In the genomic region with DNA sequence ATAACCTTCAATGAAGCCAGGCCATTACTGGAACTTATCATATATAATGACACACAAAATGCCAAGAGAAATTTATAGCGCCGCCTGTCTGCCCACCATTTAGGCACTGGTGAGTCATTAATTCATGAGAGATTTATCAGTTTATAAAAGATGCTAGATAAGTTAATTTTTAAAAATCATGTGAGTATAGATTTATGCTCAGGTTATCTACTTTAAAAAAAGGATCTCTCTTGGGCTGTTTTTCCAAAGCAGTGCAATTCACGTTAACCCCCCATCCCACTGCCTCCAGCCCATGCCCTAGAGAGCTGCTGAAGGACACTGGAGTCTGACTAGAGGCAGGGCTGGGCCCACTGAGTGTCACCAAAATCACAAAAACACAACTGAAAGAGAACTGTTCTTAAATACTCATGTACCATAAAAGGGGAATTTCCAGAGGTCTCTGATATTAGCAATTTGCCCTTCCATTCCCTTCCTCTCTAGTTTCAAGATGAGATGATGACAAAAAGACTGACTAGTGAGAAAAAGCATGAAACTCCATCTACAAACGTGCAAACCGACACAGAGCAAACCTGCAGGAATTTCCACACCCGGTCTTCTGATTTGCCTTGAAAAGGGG, we compare ENCODE assay signal across 9 cellular contexts.
DNase-seq lines count a peak whose midpoint lies in the region; ATAC-seq, FAIRE-seq and TF ChIP-seq lines count a peak whose summit lies in the region.
"Had no signal": no experiment of that assay in that cellular context is flagged by ENCODE, and none has a peak within 500 bp of the region (broad histone marks: within the 10 kb centered on the region; RNA-seq: fewer than 3 reads in every experiment).

No MANE protein-coding gene starts in this region.

- no peaks in the 10 kb centered on the region for H3K9me3 ChIP-seq in Peyer's patch
- no peaks in the 10 kb centered on the region for H3K9me3 ChIP-seq in colonic mucosa
- no peaks in the 10 kb centered on the region for H3K9me3 ChIP-seq in vagina

- TF ChIP-seq CTCF in Peyer's patch (IDR thresholded peaks at IDR 0.05) (no peak), colonic mucosa (IDR thresholded peaks at IDR 0.05) (no peak), vagina (IDR thresholded peaks at IDR 0.05) (no peak)

- FAIRE-seq in HTR-8/SVneo (lab: Jason Lieb, UNC): no peak

- no peak for ATAC-seq in GM21515 (IDR thresholded peaks at IDR 0.05; ENCODE audit: unreplicated experiment)

- H3K27ac ChIP-seq in Peyer's patch (peak overlapping the region; percentile 64 to 93 (median 86)), colonic mucosa (peak overlapping the region; percentile 71), vagina (peak overlapping the region; percentile 93)

- H3K4me3 ChIP-seq in Peyer's patch (no peak overlapping the region), colonic mucosa (no peak overlapping the region), vagina (no peak overlapping the region)

- H3K4me1 ChIP-seq in Peyer's patch (peaks cover 7 to 57% (median 35%) of the 10 kb centered on the region in 4 donors), colonic mucosa (peaks cover 28% of the 10 kb centered on the region), vagina (peaks cover 92% of the 10 kb centered on the region)

- H3K36me3 ChIP-seq in Peyer's patch (no peaks in the 10 kb centered on the region), colonic mucosa (no peaks in the 10 kb centered on the region), vagina (no peaks in the 10 kb centered on the region)

- peak; percentile 47 for DNase-seq in stimulated activated CD4-positive, alpha-beta T cell treated with anti-CD3 and anti-CD28 coated beads, Interleukin-12 subunit alpha, Interleukin-12 subunit beta, amount 100 ng/mL, for 4 hours
- DNase-seq in stimulated activated CD4-positive, alpha-beta T cell treated with anti-CD3 and anti-CD28 coated beads, Interleukin-2, amount 100 ng/mL, for 48 hours: no peak
- DNase-seq in Peyer's patch (no peak), colonic mucosa (no peak), vagina (ENCODE audit: extremely low spot score in 2 of 2) (no peak), HTR-8/SVneo (ENCODE audit: insufficient read length, low spot score) (no peak), hepatic stellate cell (ENCODE audit: low spot score) (no peak)
- DNase-seq: IMR-90 had no signal

- no peaks in the 10 kb centered on the region for H3K27me3 ChIP-seq in Peyer's patch
- no peaks in the 10 kb centered on the region for H3K27me3 ChIP-seq in colonic mucosa
- H3K27me3 ChIP-seq in vagina: no peaks in the 10 kb centered on the region

- TF ChIP-seq POLR2A in Peyer's patch (IDR thresholded peaks at IDR 0.05): no peak
- no peak for TF ChIP-seq POLR2A in vagina (IDR thresholded peaks at IDR 0.05)

- intact Hi-C loops in colonic mucosa (cut with DNase I): no loop called here
- intact Hi-C loops in vagina (cut with DNase I): no loop called here

- H3K9ac ChIP-seq in colonic mucosa (ENCODE audit: low read depth in 2 of 2, low read length in 2 of 2): peak overlapping the region; percentile 44 to 55
